ENCODE assay signal across 23 cellular contexts in the genomic region with DNA sequence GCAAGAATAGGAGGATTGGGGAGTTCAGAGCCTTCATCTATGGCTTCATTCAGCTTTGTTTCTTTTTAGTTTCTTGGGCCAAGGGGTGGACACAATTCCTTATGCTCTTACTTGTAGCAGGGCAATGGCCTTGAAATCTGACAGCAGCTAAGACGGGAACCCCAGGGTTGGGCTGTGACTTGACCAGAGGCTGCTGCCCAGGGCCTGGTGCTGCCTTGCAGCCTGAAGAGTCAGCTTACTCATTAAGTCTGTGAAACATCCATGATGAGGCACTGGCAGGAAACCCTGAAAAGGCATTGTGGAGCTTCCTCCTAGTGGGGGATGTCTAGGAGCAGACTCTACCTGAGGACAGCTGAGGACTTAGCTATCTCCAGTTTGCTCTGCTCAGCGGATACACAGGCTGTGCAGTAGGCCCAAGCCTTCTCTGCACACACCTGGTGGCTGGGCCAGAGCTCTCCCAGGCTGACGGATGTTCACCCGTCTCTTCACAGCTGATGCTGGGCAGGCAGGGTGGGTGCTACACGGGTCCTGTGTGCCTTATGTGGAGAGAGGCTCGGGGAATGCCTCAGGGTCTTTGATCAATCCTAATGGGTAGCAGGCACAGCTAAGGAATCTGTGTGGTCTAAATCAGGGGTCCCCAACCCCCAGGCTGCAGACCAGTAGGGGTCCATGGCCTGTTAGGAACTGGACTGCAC. TPM values are rescaled to one million over a fixed set of nuclear protein-coding genes. Genes with fewer than 3 reads are reported as not detected.
"Had no signal": no experiment of that assay in that cellular context is flagged by ENCODE, and none has a peak within 500 bp of the region (broad histone marks: within the 10 kb centered on the region; RNA-seq: fewer than 3 reads in every experiment).

No MANE protein-coding gene starts in this region.

- H3K4me3 Mint-ChIP-seq: activated CD4-positive, alpha-beta T cell treated with anti-CD3 and anti-CD28 coated beads for 36 hours; activated naive CD8-positive, alpha-beta T cell; activated T-cell treated with anti-CD3 and anti-CD28 coated beads, Interleukin-2, amount 50 U/mL, for 24 hours; naive B cell; WTC11 had no signal

- H3K9me3 Mint-ChIP-seq: activated T-cell treated with anti-CD3 and anti-CD28 coated beads, Interleukin-2, amount 50 U/mL, for 24 hours; activated T-helper 2 cell treated with anti-CD3 and anti-CD28 coated beads, Interferon-gamma antibody, Interleukin-2, Interleukin-4, amounts not matched to agents 10 μg/mL and 5 μg/mL and 100 μg/mL, durations not matched to agents 14 hours and 24 hours and 36 hours had no signal

- H3K4me1 Mint-ChIP-seq: activated CD4-positive, alpha-beta T cell treated with anti-CD3 and anti-CD28 coated beads for 36 hours had no signal

- H3K9me3 ChIP-seq: adrenal gland, prostate gland, upper lobe of left lung had no signal

- H3K27me3 ChIP-seq: adrenal gland, foreskin keratinocyte, upper lobe of left lung had no signal

- H3K4me3 ChIP-seq: adrenal gland, lung, prostate gland, skin epidermis, upper lobe of left lung had no signal

- DNase-seq: activated CD4-positive, alpha-beta T cell treated with anti-CD3 and anti-CD28 coated beads for 36 hours; activated CD4-positive, alpha-beta T cell treated with anti-CD3 and anti-CD28 coated beads, Interleukin-2, amount 50 U/mL, for 4 hours; activated CD8-positive, alpha-beta memory T cell treated with anti-CD3 and anti-CD28 coated beads for 24 hours; activated CD8-positive, alpha-beta memory T cell treated with anti-CD3 and anti-CD28 coated beads, Interleukin-2, amount 50 U/mL, for 4 hours; activated naive CD4-positive, alpha-beta T cell; activated T-cell treated with anti-CD3 and anti-CD28 coated beads, Interleukin-2, amount 50 U/mL, for 24 hours; adrenal gland; cerebellar nuclear complex; erythroblast; foreskin keratinocyte; naive B cell; stimulated activated CD4-positive, alpha-beta T cell treated with anti-CD3 and anti-CD28 coated beads, Interleukin-2, amount 100 ng/mL, for 24 hours; stimulated activated naive CD4-positive, alpha-beta T cell; T-helper 1 cell; upper lobe of left lung had no signal

- H3K36me3 Mint-ChIP-seq: activated naive CD8-positive, alpha-beta T cell; naive B cell had no signal

- H3K27me3 Mint-ChIP-seq: activated T-cell treated with anti-CD3 and anti-CD28 coated beads, Interleukin-2, amount 50 U/mL, for 24 hours had no signal

- H3K27ac ChIP-seq: adrenal gland, foreskin keratinocyte, prostate gland, skin epidermis, upper lobe of left lung had no signal

- ATAC-seq: activated CD4-positive, alpha-beta T cell treated with anti-CD3 and anti-CD28 coated beads for 36 hours; foreskin keratinocyte; left lobe of liver; WTC11 had no signal

- H3K36me3 ChIP-seq: adrenal gland, prostate gland, upper lobe of left lung had no signal

- H3K4me1 ChIP-seq: adrenal gland, foreskin keratinocyte, prostate gland, upper lobe of left lung had no signal

- H3K27ac Mint-ChIP-seq: activated CD4-positive, alpha-beta T cell treated with anti-CD3 and anti-CD28 coated beads for 36 hours; activated naive CD8-positive, alpha-beta T cell; activated T-cell treated with anti-CD3 and anti-CD28 coated beads, Interleukin-2, amount 50 U/mL, for 24 hours; activated T-helper 2 cell treated with anti-CD3 and anti-CD28 coated beads, Interferon-gamma antibody, Interleukin-2, Interleukin-4, amounts not matched to agents 10 μg/mL and 5 μg/mL and 100 μg/mL, durations not matched to agents 14 hours and 24 hours and 36 hours; naive B cell had no signal

RNA-seq across cellular contexts. Expression of a gene that starts 17.8 kb away (rescaled TPM):
- total RNA-seq: activated CD4-positive, alpha-beta T cell treated with anti-CD3 and anti-CD28 coated beads for 36 hours; activated T-helper 2 cell treated with anti-CD3 and anti-CD28 coated beads, Interferon-gamma antibody, Interleukin-2, Interleukin-4, amounts not matched to agents 10 μg/mL and 5 μg/mL and 100 μg/mL, durations not matched to agents 14 hours and 24 hours and 36 hours; foreskin keratinocyte had no signal
- polyA plus RNA-seq: foreskin keratinocyte, keratinocyte had no signal
